8 cellular contexts compared by ENCODE assay signal in the genomic region with DNA sequence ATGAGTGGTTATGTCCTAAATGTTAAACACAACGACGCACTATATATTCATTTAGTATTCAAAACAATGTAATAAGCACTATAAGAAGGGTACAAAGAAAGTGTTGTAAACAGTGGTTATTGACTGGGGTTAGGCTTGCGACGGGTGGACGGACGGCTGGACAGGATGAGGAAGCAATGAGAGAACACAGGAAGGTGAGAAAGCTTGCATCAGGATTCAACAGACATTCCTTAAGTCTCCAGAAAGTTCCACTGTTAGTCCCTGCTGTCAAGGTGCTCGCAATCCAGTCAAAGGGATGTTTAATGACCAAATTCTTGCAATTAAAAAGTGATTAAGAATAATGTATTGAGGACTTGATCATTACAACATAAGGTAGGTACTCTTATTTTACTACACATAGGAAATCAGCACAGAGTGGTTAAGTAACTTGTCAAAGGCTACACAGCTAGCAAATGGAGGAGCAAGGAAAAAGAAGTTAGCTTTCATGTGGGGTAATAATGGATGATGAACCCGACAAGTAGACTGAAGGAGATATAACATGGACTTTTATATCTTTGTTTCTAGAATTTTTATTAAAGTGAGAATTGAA. TPM values are rescaled to one million over a fixed set of nuclear protein-coding genes. Genes with fewer than 3 reads are reported as not detected.
DNase-seq lines count a peak whose midpoint lies in the region; ATAC-seq, FAIRE-seq and TF ChIP-seq lines count a peak whose summit lies in the region.

No MANE protein-coding gene starts in this region.

- H3K27ac ChIP-seq in SJSA1 = peak overlapping the region; percentile 95
- H3K27ac ChIP-seq in endothelial cell of umbilical vein (ENCODE audit: insufficient read depth, low read depth, low read length) = peak overlapping the region; percentile 60

- no TSS peak for BruUV-seq in endothelial cell of umbilical vein (replicated peaks; lab: Mats Ljungman, UMichigan)

- intact Hi-C loops in endothelial cell of umbilical vein (cut with micrococcal nuclease) = loop anchor here (5.0 kb wide), 2 partner anchors 599 to 621 kb away; partner anchors contain the start of gene TOR1AIP1

- H3K9me3 ChIP-seq in SJSA1 (replicated peaks) (no peaks in the 10 kb centered on the region), endothelial cell of umbilical vein (replicated peaks; ENCODE audit: control insufficient read depth, insufficient read depth, low read length) (no peaks in the 10 kb centered on the region)

- peaks cover 14% of the 10 kb centered on the region for H3K36me3 Mint-ChIP-seq in nephron progenitor cell (ENCODE audit: low read depth)

- FAIRE-seq in endothelial cell of umbilical vein (lab: Jason Lieb, UNC) = peak; percentile 55

- peak overlapping the region; percentile 98 for H3K4me3 Mint-ChIP-seq in nephron progenitor cell

- no peak overlapping the region for H3K27ac Mint-ChIP-seq in nephron progenitor cell

- H4K20me1 ChIP-seq in endothelial cell of umbilical vein (replicated peaks; ENCODE audit: control insufficient read depth, extremely low read depth, insufficient read depth, low read length) = no peaks in the 10 kb centered on the region

- CTCF ChIA-PET in endothelial cell of umbilical vein (lab: Charles Lee) = interaction anchor here (1.4 to 3.1 kb wide), 4 partner anchors 13 to 359 kb away, joined by 3 to 15 read pairs (median 6); no protein-coding TSS in a partner anchor

- H3K9ac ChIP-seq in endothelial cell of umbilical vein (replicated peaks; ENCODE audit: extremely low read depth, insufficient read depth, low read length) = peak overlapping the region; percentile 59

- dilution Hi-C loops in endothelial cell of umbilical vein (cut with MboI; ENCODE audit: extremely low pct_ligation_motif_present, low sequenced_read_pairs) = loop anchor here (25.0 kb wide), 1 partner anchor 359 kb away; no protein-coding TSS in a partner anchor

- peaks cover 32% of the 10 kb centered on the region for H3K4me1 Mint-ChIP-seq in nephron progenitor cell

- H3K4me3 ChIP-seq in SJSA1 (peak overlapping the region; percentile 84), endothelial cell of umbilical vein (replicated peaks in 1 of 3; ENCODE audit: insufficient read depth in 1 of 3, low read depth in 1 of 3, low read length in 3 of 3) (peak overlapping the region; percentile 32 to 81 (median 81))

- no peak for TF ChIP-seq POLR2A in endothelial cell of umbilical vein (IDR thresholded peaks at IDR 0.05; ENCODE audit: low read depth, low read length)

- H3K79me2 ChIP-seq in endothelial cell of umbilical vein (ENCODE audit: control insufficient read depth, insufficient read depth, low read length) = peaks cover 29% of the 10 kb centered on the region

- no peak for TF ChIP-seq CTCF in endothelial cell of umbilical vein (IDR thresholded peaks at IDR 0.05; ENCODE audit: extremely low read depth in 1 of 2, insufficient read depth in 1 of 2, low read depth in 1 of 2, low read length in 2 of 2)
- TF ChIP-seq CTCF in nephron progenitor cell (IDR thresholded peaks at IDR 0.05) = no peak

- H3K36me3 ChIP-seq in SJSA1 = peaks cover 19% of the 10 kb centered on the region
- no peaks in the 10 kb centered on the region for H3K36me3 ChIP-seq in endothelial cell of umbilical vein (ENCODE audit: control insufficient read depth in 2 of 2, extremely low read depth in 1 of 2, insufficient read depth in 2 of 2, low read length in 2 of 2)

- peak overlapping the region; percentile 71 for H2AFZ ChIP-seq in endothelial cell of umbilical vein (ENCODE audit: low read depth, low read length)

- peak; percentile 71 for DNase-seq in DMS53 (lab: John Stamatoyannopoulos, UW)
- DNase-seq in SJSA1 (ENCODE audit: low read depth in 1 of 2, low spot score in 2 of 2) = no peak
- peak; percentile 74 for DNase-seq in endothelial cell of umbilical vein (ENCODE audit: low read depth, low spot score)
- DNase-seq in nephron progenitor cell = no peak
- DNase-seq in NCI-H1417 treated with DMSO at 0.1 percent for 48 hours (lab: John Stamatoyannopoulos, UW) = no peak
- no peak for DNase-seq in NK-92 (lab: John Stamatoyannopoulos, UW; ENCODE audit: unreplicated experiment)
- no peak for DNase-seq in activated CD8-positive, alpha-beta memory T cell treated with anti-CD3 and anti-CD28 coated beads for 24 hours

- H3K27me3 ChIP-seq in SJSA1 (replicated peaks) = no peaks in the 10 kb centered on the region
- no peaks in the 10 kb centered on the region for H3K27me3 ChIP-seq in endothelial cell of umbilical vein (ENCODE audit: control insufficient read depth in 2 of 2, insufficient read depth in 2 of 2, low read length in 2 of 2)

- POLR2A ChIA-PET in endothelial cell of umbilical vein (lab: Charles Lee) = no interaction called here

- H3K9me3 Mint-ChIP-seq in nephron progenitor cell = peaks cover 13% of the 10 kb centered on the region

- H3K4me1 ChIP-seq in SJSA1 (replicated peaks) (peaks cover 56% of the 10 kb centered on the region), endothelial cell of umbilical vein (ENCODE audit: control insufficient read depth, extremely low read depth, insufficient read depth, low read length) (peaks cover 33% of the 10 kb centered on the region)

- no peaks in the 10 kb centered on the region for H3K9me1 ChIP-seq in endothelial cell of umbilical vein (replicated peaks; ENCODE audit: control insufficient read depth, extremely low read depth, insufficient read depth, low read length)

- ATAC-seq in HG02642 (IDR thresholded peaks at IDR 0.05; ENCODE audit: poor library complexity, unreplicated experiment) = peak; percentile 0

- H3K4me2 ChIP-seq in endothelial cell of umbilical vein (ENCODE audit: insufficient read depth, low read length) = peak overlapping the region; percentile 91

- H3K27me3 Mint-ChIP-seq in nephron progenitor cell (ENCODE audit: low read depth, poor library complexity) = no peaks in the 10 kb centered on the region

TF ChIP-seq in endothelial cell of umbilical vein, 7 proteins besides CTCF, POLR2A, EP300 and RAD21:
- TF ChIP-seq FOS (IDR thresholded peaks at IDR 0.05; ENCODE audit: borderline replicate concordance, insufficient read depth, low read length) = peak; percentile 3
- no peak for TF ChIP-seq POLR2AphosphoS5 (IDR thresholded peaks at IDR 0.05; ENCODE audit: insufficient read depth, low read depth, low read length)
- no peak for TF ChIP-seq GATA2 (IDR thresholded peaks at IDR 0.05; ENCODE audit: insufficient read depth, insufficient read length, low read depth, low read length)
- TF ChIP-seq EZH2 (IDR thresholded peaks at IDR 0.05; ENCODE audit: borderline replicate concordance, low read depth, low read length, severe bottlenecking) = no peak
- TF ChIP-seq MAX (IDR thresholded peaks at IDR 0.05; ENCODE audit: insufficient read depth, insufficient read length) = no peak

RNA-seq across cellular contexts. Expression of gene ACBD6, which starts 1.0 kb away (rescaled TPM):
- total RNA-seq in SJSA1 (2014; rRNA removed; shearing (Covaris generic)) = 71.7 and 75.3 TPM in 2 replicates
- total RNA-seq in endothelial cell of umbilical vein = 52.8 and 56.4 TPM in 2 replicates
- polyA plus RNA-seq in endothelial cell of umbilical vein = 53.2 and 55.6 TPM in 2 replicates
- polyA plus RNA-seq in endothelial cell of umbilical vein (2011; cell fraction: cytosol; rRNA removed) = 52.3 and 55.4 TPM in 2 replicates
- 144 and 145 TPM in 2 replicates for polyA plus RNA-seq in endothelial cell of umbilical vein (2011; cell fraction: nucleus; rRNA removed)
- 70.2 and 83.7 TPM in 2 replicates for polyA plus RNA-seq in endothelial cell of umbilical vein (2012)
- 67.8 and 75.5 TPM in 2 replicates for polyA minus RNA-seq in endothelial cell of umbilical vein
- 35.9 TPM for polyA minus RNA-seq in endothelial cell of umbilical vein (2011; cell fraction: cytosol; rRNA and poly(A)+ RNA removed)
- polyA minus RNA-seq in endothelial cell of umbilical vein (2011; cell fraction: nucleus; rRNA and poly(A)+ RNA removed) = 101 and 113 TPM in 2 replicates

RNA-seq across cellular contexts. Expression of gene OVAAL, which starts 55.4 kb away (rescaled TPM):
- not detected in 2 replicates for total RNA-seq in SJSA1 (2014; rRNA removed; shearing (Covaris generic))
- not detected in 2 replicates for total RNA-seq in endothelial cell of umbilical vein
- 0.04 TPM in 1 of 2 replicates, not detected in the other for polyA plus RNA-seq in endothelial cell of umbilical vein
- not detected in 2 replicates for polyA plus RNA-seq in endothelial cell of umbilical vein (2011; cell fraction: cytosol; rRNA removed)
- 0.14 TPM in 1 of 2 replicates, not detected in the other for polyA plus RNA-seq in endothelial cell of umbilical vein (2011; cell fraction: nucleus; rRNA removed)
- polyA plus RNA-seq in endothelial cell of umbilical vein (2012) = 0.14 TPM in 1 of 2 replicates, not detected in the other
- not detected in 2 replicates for polyA minus RNA-seq in endothelial cell of umbilical vein
- polyA minus RNA-seq in endothelial cell of umbilical vein (2011; cell fraction: cytosol; rRNA and poly(A)+ RNA removed) = not detected
- not detected in 2 replicates for polyA minus RNA-seq in endothelial cell of umbilical vein (2011; cell fraction: nucleus; rRNA and poly(A)+ RNA removed)

Comparison
In these comparisons a context has a peak if more than half of its experiments do, and no peak if none do; other contexts are left out.
1. DNase-seq: peak in DMS53 (single experiment) and endothelial cell of umbilical vein (single experiment); none in SJSA1 (0 of 2), nephron progenitor cell (single experiment), NCI-H1417 treated with DMSO at 0.1 percent for 48 hours (single experiment), NK-92 (single experiment) and activated CD8-positive, alpha-beta memory T cell treated with anti-CD3 and anti-CD28 coated beads for 24 hours (single experiment).